Comparison of ENCODE assay signal across 22 cellular contexts in genomic region chr10:21260060-21260792, GRCh38.
DNase-seq lines count a peak whose midpoint lies in the region; ATAC-seq, FAIRE-seq and TF ChIP-seq lines count a peak whose summit lies in the region.
"Had no signal": no experiment of that assay in that cellular context is flagged by ENCODE, and none has a peak within 500 bp of the region (broad histone marks: within the 10 kb centered on the region; RNA-seq: fewer than 3 reads in every experiment).

No MANE protein-coding gene starts in this region.

- H3K4me1 ChIP-seq in ACC112 (ENCODE audit: control insufficient read depth, insufficient read depth, low read length, unreplicated experiment) (peaks cover 9% of the 10 kb centered on the region), K562 (replicated peaks in 1 of 2; ENCODE audit: control insufficient read depth in 2 of 2, insufficient read depth in 2 of 2, low read length in 2 of 2) (peaks cover 0 to 7% of the 10 kb centered on the region in 2 experiments; a peak in 1 of 5 replicates), suprapubic skin (peaks cover 16% of the 10 kb centered on the region)
- no peaks in the 10 kb centered on the region for H3K4me1 ChIP-seq in naive thymus-derived CD4-positive, alpha-beta T cell (ENCODE audit: control insufficient read depth in 2 of 2, insufficient read depth in 2 of 2, low read length in 2 of 2)

- no peak for TF ChIP-seq POLR2A in K562 (conservative IDR thresholded peaks at IDR 0.05)
- TF ChIP-seq POLR2A in suprapubic skin (IDR thresholded peaks at IDR 0.05) = no peak

- FAIRE-seq in K562 (lab: Jason Lieb, UNC) = no peak
- FAIRE-seq: endothelial cell of umbilical vein, small intestine, TTC549 had no signal

- H3K4me3 Mint-ChIP-seq in glutamatergic neuron (ENCODE audit: unreplicated experiment) = no peak overlapping the region
- H3K4me3 Mint-ChIP-seq in naive thymus-derived CD4-positive, alpha-beta T cell = no peak overlapping the region
- H3K4me3 Mint-ChIP-seq: activated naive CD8-positive, alpha-beta T cell treated with anti-CD3 and anti-CD28 coated beads for 36 hours; activated T-cell treated with anti-CD3 and anti-CD28 coated beads, Interleukin-2, amount 50 U/mL, for 24 hours; CD14-positive monocyte; immature natural killer cell; stimulated activated effector memory CD8-positive, alpha-beta T cell treated with anti-CD3 and anti-CD28 coated beads, Interleukin-12 subunit alpha, Interleukin-12 subunit beta, amount 100 ng/mL, for 72 hours; type B pancreatic cell had no signal

- ATAC-seq in K562 (no peak), omental fat pad (ENCODE audit: low FRiP score) (peak; percentile 63), GM19467 (IDR thresholded peaks at IDR 0.05; ENCODE audit: unreplicated experiment) (no peak)
- no peak for ATAC-seq in naive thymus-derived CD4-positive, alpha-beta T cell
- ATAC-seq: stimulated activated effector memory CD8-positive, alpha-beta T cell treated with anti-CD3 and anti-CD28 coated beads, Interleukin-12 subunit alpha, Interleukin-12 subunit beta, amount 100 ng/mL, for 72 hours had no signal

- H3K27me3 ChIP-seq in ACC112 (ENCODE audit: insufficient read depth, low read length) (no peaks in the 10 kb centered on the region), K562 (ENCODE audit: control insufficient read depth in 2 of 2, insufficient read depth in 2 of 2, low read length in 2 of 2) (peaks cover 0 to 5% of the 10 kb centered on the region in 2 experiments; a peak in 2 of 5 replicates), suprapubic skin (no peaks in the 10 kb centered on the region)
- no peaks in the 10 kb centered on the region for H3K27me3 ChIP-seq in naive thymus-derived CD4-positive, alpha-beta T cell (ENCODE audit: control insufficient read depth in 2 of 2, insufficient read depth in 2 of 2, low read length in 2 of 2)
- H3K27me3 ChIP-seq: neutrophil had no signal

- no peaks in the 10 kb centered on the region for H4K20me1 ChIP-seq in K562 (replicated peaks; ENCODE audit: control insufficient read depth, insufficient read depth, low read length)

- H3K27ac Mint-ChIP-seq in glutamatergic neuron (ENCODE audit: unreplicated experiment) = peak overlapping the region; percentile 22
- no peak overlapping the region for H3K27ac Mint-ChIP-seq in naive thymus-derived CD4-positive, alpha-beta T cell
- H3K27ac Mint-ChIP-seq: activated naive CD8-positive, alpha-beta T cell treated with anti-CD3 and anti-CD28 coated beads for 36 hours; activated T-cell treated with anti-CD3 and anti-CD28 coated beads, Interleukin-2, amount 50 U/mL, for 24 hours; CD14-positive monocyte; immature natural killer cell; stimulated activated effector memory CD8-positive, alpha-beta T cell treated with anti-CD3 and anti-CD28 coated beads, Interleukin-12 subunit alpha, Interleukin-12 subunit beta, amount 100 ng/mL, for 72 hours had no signal

- H3K4me3 ChIP-seq in ACC112 (ENCODE audit: low read depth, low read length) (no peak overlapping the region), K562 (no peak overlapping the region), suprapubic skin (no peak overlapping the region)
- no peak overlapping the region for H3K4me3 ChIP-seq in naive thymus-derived CD4-positive, alpha-beta T cell (ENCODE audit: low read length)

- H3K4me2 ChIP-seq in K562 (ENCODE audit: insufficient read depth, low read length) = no peak overlapping the region

- H2AFZ ChIP-seq in ACC112 (ENCODE audit: low read length, unreplicated experiment) (peak overlapping the region; percentile 47), K562 (ENCODE audit: low read depth, low read length) (peak overlapping the region; percentile 67; the same call in 1 of the 2 replicates)

- H3K36me3 ChIP-seq in ACC112 (ENCODE audit: insufficient read depth, low read length) (no peaks in the 10 kb centered on the region), K562 (ENCODE audit: control insufficient read depth, insufficient read depth, low read length) (no peaks in the 10 kb centered on the region), suprapubic skin (no peaks in the 10 kb centered on the region)
- no peaks in the 10 kb centered on the region for H3K36me3 ChIP-seq in naive thymus-derived CD4-positive, alpha-beta T cell (ENCODE audit: control insufficient read depth in 2 of 3, insufficient read depth in 3 of 3, low read length in 3 of 3)
- H3K36me3 ChIP-seq: neutrophil had no signal

- no TSS peak for BruUV-seq in K562 (replicated peaks; lab: Mats Ljungman, UMichigan)

- H3K36me3 Mint-ChIP-seq in glutamatergic neuron (ENCODE audit: unreplicated experiment) = no peaks in the 10 kb centered on the region
- H3K36me3 Mint-ChIP-seq in naive thymus-derived CD4-positive, alpha-beta T cell = no peaks in the 10 kb centered on the region
- H3K36me3 Mint-ChIP-seq: activated naive CD8-positive, alpha-beta T cell treated with anti-CD3 and anti-CD28 coated beads for 36 hours; CD14-positive monocyte; immature natural killer cell; stimulated activated effector memory CD8-positive, alpha-beta T cell treated with anti-CD3 and anti-CD28 coated beads, Interleukin-12 subunit alpha, Interleukin-12 subunit beta, amount 100 ng/mL, for 72 hours; type B pancreatic cell had no signal

- H3K27ac ChIP-seq in ACC112 (ENCODE audit: low read depth, low read length) = no peak overlapping the region
- H3K27ac ChIP-seq in K562 (ENCODE audit: extremely low read depth, low read depth, low read length) = no peak overlapping the region
- H3K27ac ChIP-seq in suprapubic skin = no peak overlapping the region
- no peak overlapping the region for H3K27ac ChIP-seq in naive thymus-derived CD4-positive, alpha-beta T cell (ENCODE audit: low read depth, low read length)
- H3K27ac ChIP-seq: neutrophil had no signal

- in situ Hi-C loops in K562 (cut with MboI) = no loop called here

- H3K9me3 Mint-ChIP-seq in glutamatergic neuron (ENCODE audit: unreplicated experiment) = peaks cover 3% of the 10 kb centered on the region
- peaks cover 0 to 3% (median 0%) of the 10 kb centered on the region in 11 donors for H3K9me3 Mint-ChIP-seq in naive thymus-derived CD4-positive, alpha-beta T cell
- H3K9me3 Mint-ChIP-seq: activated naive CD8-positive, alpha-beta T cell treated with anti-CD3 and anti-CD28 coated beads for 36 hours; activated T-cell treated with anti-CD3 and anti-CD28 coated beads, Interleukin-2, amount 50 U/mL, for 24 hours; immature natural killer cell; stimulated activated effector memory CD8-positive, alpha-beta T cell treated with anti-CD3 and anti-CD28 coated beads, Interleukin-12 subunit alpha, Interleukin-12 subunit beta, amount 100 ng/mL, for 72 hours had no signal

- H3K9ac ChIP-seq in K562 (ENCODE audit: insufficient read depth in 1 of 2, low read depth in 2 of 2, low read length in 2 of 2) = no peak overlapping the region

- H3K4me1 Mint-ChIP-seq in glutamatergic neuron (ENCODE audit: low read depth, unreplicated experiment) = no peaks in the 10 kb centered on the region
- H3K4me1 Mint-ChIP-seq in naive thymus-derived CD4-positive, alpha-beta T cell = no peaks in the 10 kb centered on the region
- H3K4me1 Mint-ChIP-seq: activated naive CD8-positive, alpha-beta T cell treated with anti-CD3 and anti-CD28 coated beads for 36 hours; CD14-positive monocyte; immature natural killer cell; stimulated activated effector memory CD8-positive, alpha-beta T cell treated with anti-CD3 and anti-CD28 coated beads, Interleukin-12 subunit alpha, Interleukin-12 subunit beta, amount 100 ng/mL, for 72 hours had no signal

- H3K79me2 ChIP-seq in ACC112 (ENCODE audit: control insufficient read depth, insufficient read depth, low read length, unreplicated experiment) = no peaks in the 10 kb centered on the region
- H3K79me2 ChIP-seq in K562 (ENCODE audit: control insufficient read depth, insufficient read depth, low read length) = no peaks in the 10 kb centered on the region

- H3K27me3 Mint-ChIP-seq in glutamatergic neuron (ENCODE audit: unreplicated experiment) = peaks cover 5% of the 10 kb centered on the region
- peaks cover 0 to 10% (median 0%) of the 10 kb centered on the region in 5 donors for H3K27me3 Mint-ChIP-seq in naive thymus-derived CD4-positive, alpha-beta T cell
- H3K27me3 Mint-ChIP-seq: activated naive CD8-positive, alpha-beta T cell treated with anti-CD3 and anti-CD28 coated beads for 36 hours; activated T-cell treated with anti-CD3 and anti-CD28 coated beads, Interleukin-2, amount 50 U/mL, for 24 hours; type B pancreatic cell had no signal

- POLR2A ChIA-PET in K562 (lab: Yijun Ruan, JAX) = interaction anchor here (0.7 kb wide), 1 partner anchor 132 kb away, joined by 3 read pairs; no protein-coding TSS in a partner anchor
- POLR2A ChIA-PET in naive thymus-derived CD4-positive, alpha-beta T cell (lab: Charles Lee) = no interaction called here

- TF ChIP-seq EP300 in K562 (IDR thresholded peaks at IDR 0.05; ENCODE audit: low read length) = no peak
- no peak for TF ChIP-seq EP300 in suprapubic skin (IDR thresholded peaks at IDR 0.05)

- DNase-seq in K562 (ENCODE audit: extremely low read depth in 1 of 4, low spot score in 3 of 4) (no peak), glutamatergic neuron (no peak), omental fat pad (ENCODE audit: low spot score) (no peak), suprapubic skin (ENCODE audit: low spot score in 2 of 2) (no peak)
- DNase-seq in naive thymus-derived CD4-positive, alpha-beta T cell = no peak
- no peak for DNase-seq in activated naive CD4-positive, alpha-beta T cell treated with Interleukin-2 at 50 U/mL for 16 hours
- DNase-seq: activated CD4-positive, alpha-beta T cell treated with anti-CD3 and anti-CD28 coated beads, Interleukin-2, amount 50 U/mL, for 4 hours; activated naive CD8-positive, alpha-beta T cell treated with anti-CD3 and anti-CD28 coated beads for 36 hours; activated T-cell treated with anti-CD3 and anti-CD28 coated beads, Interleukin-2, amount 50 U/mL, for 24 hours; DMS153; immature natural killer cell; NCI-H2029 treated with DMSO at 0.1 percent for 48 hours; NCI-H526 treated with DMSO at 0.1 percent for 48 hours; small intestine had no signal

- no peak for TF ChIP-seq RAD21 in K562 (CRISPR knock-in tag; conservative IDR thresholded peaks at IDR 0.05 in 1 of 2, IDR thresholded peaks at IDR 0.05 in 1 of 2)

- WGBS in K562 (ENCODE audit: insufficient coverage, low coverage, missing lambda C conversion rate) = 38% methylated on average over 9 of the region's 9 CpGs
- WGBS in suprapubic skin = 51% methylated on average over 9 of the region's 9 CpGs

- no peaks in the 10 kb centered on the region for H3K9me3 ChIP-seq in K562 (replicated peaks; ENCODE audit: control insufficient read depth, insufficient read depth, low read depth, low read length)
- H3K9me3 ChIP-seq in suprapubic skin = no peaks in the 10 kb centered on the region
- no peaks in the 10 kb centered on the region for H3K9me3 ChIP-seq in naive thymus-derived CD4-positive, alpha-beta T cell (ENCODE audit: control insufficient read depth in 2 of 3, low read length in 3 of 3)
- H3K9me3 ChIP-seq: neutrophil had no signal

- TF ChIP-seq CTCF in K562 (IDR thresholded peaks at IDR 0.05 in 2 of 3, conservative IDR thresholded peaks at IDR 0.05 in 1 of 3; ENCODE audit: insufficient read depth in 2 of 3, low read depth in 1 of 3, low read length in 3 of 3) = no peak
- no peak for TF ChIP-seq CTCF in glutamatergic neuron (IDR thresholded peaks at IDR 0.05; ENCODE audit: partially characterized antibody, unreplicated experiment)
- no peak for TF ChIP-seq CTCF in omental fat pad (IDR thresholded peaks at IDR 0.05)
- TF ChIP-seq CTCF in suprapubic skin (IDR thresholded peaks at IDR 0.05) = no peak

- CTCF ChIA-PET in K562 (lab: Yijun Ruan, JAX; ENCODE audit: low intra/inter-chr PET ratio) = no interaction called here
- CTCF ChIA-PET in naive thymus-derived CD4-positive, alpha-beta T cell (lab: Charles Lee) = interaction anchor here (0.6 kb wide), 1 partner anchor 807 kb away, joined by 3 read pairs; no protein-coding TSS in a partner anchor

- no peaks in the 10 kb centered on the region for H3K9me1 ChIP-seq in K562 (ENCODE audit: control insufficient read depth, insufficient read depth, low read length)

- intact Hi-C loops in K562 (cut with micrococcal nuclease) = no loop called here
- intact Hi-C loops in naive thymus-derived CD4-positive, alpha-beta T cell (cut with micrococcal nuclease) = no loop called here
